Comparison of ENCODE assay signal across 8 cellular contexts in the genomic region with DNA sequence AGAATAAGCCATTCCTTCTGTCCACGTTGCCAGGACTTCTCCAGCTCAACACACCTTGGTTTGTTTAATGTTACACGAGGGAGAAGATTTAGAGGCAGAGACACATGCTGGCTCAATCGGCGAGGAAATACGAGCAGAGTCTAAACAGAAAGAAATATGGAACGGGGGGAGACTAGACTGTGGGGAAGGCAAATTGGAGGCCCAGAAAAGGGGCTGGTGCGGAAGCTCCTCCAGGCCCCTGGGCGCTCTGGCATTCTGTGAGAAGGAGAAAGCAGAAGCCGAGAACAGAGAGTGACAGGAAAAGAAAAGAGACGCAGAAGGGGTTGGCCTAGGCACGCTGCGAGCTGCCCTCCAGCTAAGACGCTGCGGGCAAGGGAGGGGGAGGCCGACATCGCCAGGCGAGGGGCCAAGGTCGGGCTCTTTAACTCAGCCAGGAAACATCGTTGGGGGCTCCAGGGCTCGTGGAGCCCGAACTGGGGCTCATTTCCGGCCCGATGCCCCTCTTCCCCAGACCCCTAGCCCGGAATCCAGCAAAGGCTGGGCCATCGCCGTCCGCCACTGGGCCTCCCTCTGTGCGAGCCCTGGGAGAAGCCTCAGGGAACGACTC. TPM values are rescaled to one million over a fixed set of nuclear protein-coding genes. Genes with fewer than 3 reads are reported as not detected.
A peak's percentile ranks its signal among the peaks of the same experiment; 100 is the strongest.
DNase-seq lines count a peak whose midpoint lies in the region; ATAC-seq and TF ChIP-seq lines count a peak whose summit lies in the region.

No MANE protein-coding gene starts in this region.

- TF ChIP-seq CTCF in cardiac fibroblast (IDR thresholded peaks at IDR 0.05; ENCODE audit: low read depth, low read length) (no peak), mesothelial cell of epicardium (IDR thresholded peaks at IDR 0.05; ENCODE audit: unreplicated experiment) (no peak)

- no peak for ATAC-seq in GM18505 (IDR thresholded peaks at IDR 0.05; ENCODE audit: unreplicated experiment)
- no peak for ATAC-seq in GM19455 (IDR thresholded peaks at IDR 0.05; ENCODE audit: unreplicated experiment)
- ATAC-seq in HG03135 (IDR thresholded peaks at IDR 0.05; ENCODE audit: unreplicated experiment) = no peak

- H3K4me3 Mint-ChIP-seq in mesothelial cell of epicardium = peak overlapping the region; percentile 68

- H3K9me3 Mint-ChIP-seq in mesothelial cell of epicardium = no peaks in the 10 kb centered on the region

- peaks cover 19% of the 10 kb centered on the region for H3K4me1 Mint-ChIP-seq in mesothelial cell of epicardium

- H3K4me3 ChIP-seq in cardiac fibroblast (replicated peaks in 1 of 2; ENCODE audit: low read depth in 2 of 2, low read length in 2 of 2) = peak overlapping the region; percentile 38 to 49

- H3K36me3 Mint-ChIP-seq in mesothelial cell of epicardium = no peaks in the 10 kb centered on the region

- peak overlapping the region; percentile 10 for H3K27ac Mint-ChIP-seq in mesothelial cell of epicardium

- peak; percentile 57 for TF ChIP-seq POLR2A in GM18505 (IDR thresholded peaks at IDR 0.05; ENCODE audit: borderline replicate concordance, extremely low read depth, insufficient read depth, insufficient read length)

- DNase-seq in Kasumi-1 (lab: John Stamatoyannopoulos, UW) (peak; percentile 55 to 66), cardiac fibroblast (ENCODE audit: low read depth in 2 of 2) (no peak), mesothelial cell of epicardium (ENCODE audit: low spot score in 2 of 2, unreplicated experiment in 2 of 2) (no peak), NCI-H82 treated with DMSO at 0.1 percent for 48 hours (lab: John Stamatoyannopoulos, UW; ENCODE audit: unreplicated experiment) (no peak), DMS79 treated with DMSO at 0.1 percent for 48 hours (lab: John Stamatoyannopoulos, UW) (no peak)

- H3K27me3 Mint-ChIP-seq in mesothelial cell of epicardium (ENCODE audit: low read depth) = peaks cover 100% of the 10 kb centered on the region

RNA-seq across cellular contexts. Expression of gene PAX5, which starts 3.2 kb away (rescaled TPM):
- not detected in 3 replicates for total RNA-seq in mesothelial cell of epicardium

Comparison
In these comparisons a context has a peak if more than half of its experiments do, and no peak if none do; other contexts are left out.
1. DNase-seq: peak in Kasumi-1 (2 of 2); none in cardiac fibroblast (0 of 2), mesothelial cell of epicardium (0 of 2), NCI-H82 treated with DMSO at 0.1 percent for 48 hours (single experiment) and DMS79 treated with DMSO at 0.1 percent for 48 hours (single experiment).